ENCODE assay signal across 10 cellular contexts in the genomic region with DNA sequence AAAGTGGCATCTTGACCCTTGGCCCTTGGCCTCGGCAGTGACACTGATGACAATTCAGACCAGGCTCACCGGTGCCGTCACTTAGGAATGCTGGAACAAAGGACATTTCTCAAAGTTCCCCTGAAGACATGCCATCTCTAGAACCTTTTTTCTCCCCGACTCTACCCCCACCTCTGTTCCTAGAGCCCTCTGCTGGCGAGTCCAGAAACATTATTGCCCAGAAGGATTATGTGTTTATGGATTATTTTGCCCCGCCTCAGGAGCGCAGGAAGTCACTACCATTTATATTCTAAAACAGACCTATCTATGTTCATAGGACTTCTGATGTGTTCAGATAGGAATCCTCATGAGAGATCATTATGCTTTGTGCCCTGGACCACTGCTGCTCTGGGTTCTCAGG. TPM values are rescaled to one million over a fixed set of nuclear protein-coding genes. Genes with fewer than 3 reads are reported as not detected.
DNase-seq lines count a peak whose midpoint lies in the region; ATAC-seq, FAIRE-seq and TF ChIP-seq lines count a peak whose summit lies in the region.
"Had no signal": no experiment of that assay in that cellular context is flagged by ENCODE, and none has a peak within 500 bp of the region (broad histone marks: within the 10 kb centered on the region; RNA-seq: fewer than 3 reads in every experiment).

No MANE protein-coding gene starts in this region.

- TF ChIP-seq RAD21 in GM12878 (IDR thresholded peaks at IDR 0.05; ENCODE audit: insufficient read depth, low read depth, low read length) = no peak

- no peak overlapping the region for H3K27ac ChIP-seq in GM12878 (ENCODE audit: control insufficient read depth, insufficient read depth)

- WGBS in GM12878 (ENCODE audit: insufficient coverage, insufficient replicate concordance, low lambda C conversion rate, missing lambda C conversion rate) = 81% methylated on average over 7 of the region's 7 CpGs

- H3K36me3 Mint-ChIP-seq in Caco-2 (ENCODE audit: insufficient read depth, unreplicated experiment) (peaks cover 92% of the 10 kb centered on the region), memory B cell (peaks cover 33% of the 10 kb centered on the region)

- H4K20me1 ChIP-seq in GM12878 (ENCODE audit: control insufficient read depth, insufficient read depth) = no peaks in the 10 kb centered on the region

- H3K9ac ChIP-seq in GM12878 (ENCODE audit: control insufficient read depth, insufficient read depth, low read length) = no peak overlapping the region

- no TSS peak for BruUV-seq in Caco-2 (replicated peaks; lab: Mats Ljungman, UMichigan)
- BruUV-seq in GM12878 (replicated peaks; lab: Mats Ljungman, UMichigan) = no TSS peak

- peak in 1 of 2 experiments; percentile 38 for DNase-seq in Caco-2
- DNase-seq in LNCaP clone FGC (ENCODE audit: low read depth) = no peak
- DNase-seq in GM12878 (ENCODE audit: low read depth, low spot score) = no peak
- no peak for DNase-seq in memory B cell (ENCODE audit: low spot score in 2 of 2)
- DNase-seq in occipital lobe (lab: John Stamatoyannopoulos, UW) = no peak
- DNase-seq in DMS79 (lab: John Stamatoyannopoulos, UW) = no peak
- DNase-seq in COLO668 (lab: John Stamatoyannopoulos, UW; ENCODE audit: unreplicated experiment) = no peak
- DNase-seq in activated T-cell treated with anti-CD3 and anti-CD28 coated beads, Interleukin-2, amount 50 U/mL, for 1 hour = no peak
- DNase-seq: activated CD8-positive, alpha-beta memory T cell treated with anti-CD3 and anti-CD28 coated beads, Interleukin-2, amount 50 U/mL, for 4 hours; effector CD8-positive, alpha-beta T cell had no signal

- SMC1A ChIA-PET in GM12878 (lab: Charles Lee; ENCODE audit: uncharacterized antibody, unreplicated experiment) = no interaction called here

- H3K36me3 ChIP-seq in Caco-2 (ENCODE audit: control insufficient read depth, insufficient read depth, low read length) = no peaks in the 10 kb centered on the region; the same call in 1 of the 2 replicates
- peaks cover 17 to 29% of the 10 kb centered on the region in 2 experiments for H3K36me3 ChIP-seq in GM12878 (ENCODE audit: control insufficient read depth in 2 of 2, insufficient read depth in 2 of 2, low read length in 1 of 2)

- H3K4me1 ChIP-seq in Caco-2 (no peaks in the 10 kb centered on the region), GM12878 (ENCODE audit: control insufficient read depth, insufficient read depth, low read length) (no peaks in the 10 kb centered on the region)

- TF ChIP-seq CTCF in Caco-2 (IDR thresholded peaks at IDR 0.05; ENCODE audit: insufficient read depth in 1 of 2, low read depth in 1 of 2, low read length in 1 of 2, severe bottlenecking in 1 of 2, unreplicated experiment in 1 of 2) (peak; percentile 29 to 38), LNCaP clone FGC (IDR thresholded peaks at IDR 0.05; ENCODE audit: control insufficient read depth, extremely low read depth, insufficient read depth) (0 out of 2 replicates have a peak, but pooled peaks have one; percentile 30), GM12878 (IDR thresholded peaks at IDR 0.05 in 2 of 3, conservative IDR thresholded peaks at IDR 0.05 in 1 of 3; ENCODE audit: control insufficient read depth in 2 of 3, extremely low read depth in 1 of 3, insufficient read depth in 1 of 3, low read depth in 3 of 3, low read length in 3 of 3) (peak; percentile 7 to 25 (median 21); a peak in 2 of 6 replicates)

- no peak overlapping the region for H3K4me3 Mint-ChIP-seq in Caco-2 (ENCODE audit: unreplicated experiment)
- no peak overlapping the region for H3K4me3 Mint-ChIP-seq in memory B cell

- CTCF ChIA-PET in Caco-2 (lab: Charles Lee) = no interaction called here
- CTCF ChIA-PET in GM12878 (lab: Yijun Ruan, JAX) = interaction anchor here (0.6 to 9.1 kb wide), 3 partner anchors 9 to 24 kb away, joined by 3 to 99 read pairs (median 3); no protein-coding TSS in a partner anchor

- no peak overlapping the region for H2AFZ ChIP-seq in GM12878 (ENCODE audit: control insufficient read depth, low read depth, low read length)

- RAD21 ChIA-PET in GM12878 (lab: Charles Lee; ENCODE audit: unreplicated experiment) = no interaction called here

- POLR2A ChIA-PET in Caco-2 (lab: Charles Lee) (no interaction called here), GM12878 (lab: Charles Lee) (interaction anchor here (0.6 kb wide), 1 partner anchor 112 kb away, joined by 4 read pairs; no protein-coding TSS in a partner anchor)

- H3K27ac Mint-ChIP-seq in Caco-2 (ENCODE audit: unreplicated experiment) = no peak overlapping the region
- H3K27ac Mint-ChIP-seq in memory B cell = peak overlapping the region; percentile 75

- no peaks in the 10 kb centered on the region for H3K9me3 Mint-ChIP-seq in Caco-2 (ENCODE audit: unreplicated experiment)
- no peaks in the 10 kb centered on the region for H3K9me3 Mint-ChIP-seq in memory B cell

- no peak for TF ChIP-seq POLR2A in GM12878 (IDR thresholded peaks at IDR 0.05; ENCODE audit: low read depth, low read length)

- H3K27me3 Mint-ChIP-seq in Caco-2 (ENCODE audit: insufficient read depth, unreplicated experiment) (no peaks in the 10 kb centered on the region), memory B cell (no peaks in the 10 kb centered on the region)

- ATAC-seq in GM12878 = no peak
- no peak for ATAC-seq in memory B cell (ENCODE audit: low read depth)

- H3K4me1 Mint-ChIP-seq in Caco-2 (ENCODE audit: low read depth, unreplicated experiment) (peaks cover 7% of the 10 kb centered on the region), memory B cell (no peaks in the 10 kb centered on the region)

- H3K79me2 ChIP-seq in GM12878 (ENCODE audit: control insufficient read depth, insufficient read depth, low read length) = no peaks in the 10 kb centered on the region

- no peak overlapping the region for H3K4me2 ChIP-seq in GM12878 (ENCODE audit: control insufficient read depth, insufficient read depth)

- intact Hi-C loops in Caco-2 (cut with micrococcal nuclease; ENCODE audit: unreplicated experiment) (loop anchor here (5.0 kb wide), 1 partner anchor 241 kb away; no protein-coding TSS in a partner anchor), GM12878 (cut with micrococcal nuclease; ENCODE audit: unreplicated experiment) (loop anchor here (5.0 kb wide), 1 partner anchor 241 kb away; no protein-coding TSS in a partner anchor)

- FAIRE-seq in GM12878 (lab: Jason Lieb, UNC) = no peak

- no peak for TF ChIP-seq EP300 in GM12878 (IDR thresholded peaks at IDR 0.05; ENCODE audit: borderline replicate concordance in 1 of 2, control insufficient read depth in 1 of 2, low read depth in 2 of 2, low read length in 2 of 2)

- H3K4me3 ChIP-seq in Caco-2 (ENCODE audit: low read depth, low read length) (no peak overlapping the region), LNCaP clone FGC (ENCODE audit: low read depth, low read length) (no peak overlapping the region), GM12878 (no peak overlapping the region)

- H3K9me3 ChIP-seq in Caco-2 = no peaks in the 10 kb centered on the region
- no peaks in the 10 kb centered on the region for H3K9me3 ChIP-seq in GM12878 (replicated peaks; ENCODE audit: control insufficient read depth, insufficient read depth, low read length)

- H3K27me3 ChIP-seq in Caco-2 (replicated peaks; ENCODE audit: control insufficient read depth, insufficient read depth, low read length) = no peaks in the 10 kb centered on the region
- H3K27me3 ChIP-seq in GM12878 (replicated peaks in 1 of 2; ENCODE audit: control insufficient read depth in 2 of 2, insufficient read depth in 2 of 2, low read length in 1 of 2) = no peaks in the 10 kb centered on the region

- in situ Hi-C loops in GM12878 (cut with MboI) = no loop called here

TF ChIP-seq in GM12878, 131 proteins besides CTCF, POLR2A, EP300 and RAD21 (continues in another document):
- TF ChIP-seq ZNF217 (IDR thresholded peaks at IDR 0.05) (no peak), KAT2A (conservative IDR thresholded peaks at IDR 0.05; ENCODE audit: control insufficient read depth, low read depth, low read length) (no peak), ASH2L (IDR thresholded peaks at IDR 0.05; ENCODE audit: borderline replicate concordance, low read depth) (no peak)

RNA-seq across cellular contexts. Expression of a gene that starts 12.6 kb away (rescaled TPM):
- total RNA-seq in Caco-2 (2022) (1.7 and 3.0 TPM in 2 replicates), GM12878 (2014; rRNA removed) (0.11 TPM in 1 of 2 replicates, not detected in the other), GM12878 (2014; rRNA removed; fragmentation: Illumina TruSeq; extraction: Trizol) (not detected in 2 replicates), GM12878 (2021) (not detected in 2 replicates), occipital lobe (16.1 TPM)
- 0.90 and 1.5 TPM in 2 replicates for total RNA-seq in GM12878 (2013; cell fraction: nucleolus; rRNA removed)
- not detected for polyA plus RNA-seq in GM12878 (2011; ENCODE audit: low read depth)
- polyA plus RNA-seq in GM12878 (2011; rRNA removed) (0.07 TPM in 1 of 2 replicates, not detected in the other), GM12878 (2014; fragmentation: Illumina TruSeq; extraction: Trizol) (0.07 TPM in 1 of 2 replicates, not detected in the other), GM12878 (2014; fragmentation: Nextera tagmentation; extraction: Ambion mirVana) (not detected), GM12878 (2014; rRNA removed) (not detected in 2 replicates), GM12878 (2016; fragmentation: Nextera tagmentation; extraction: Ambion mirVana) (not detected)
- 0.13 and 0.15 TPM in 2 replicates for polyA plus RNA-seq in GM12878 (2011; cell fraction: cytosol; rRNA removed)
- polyA plus RNA-seq in GM12878 (2011; cell fraction: nucleus; rRNA removed) = 0.61 and 0.85 TPM in 2 replicates
- polyA plus RNA-seq in GM12878 (2012) = not detected in 2 replicates
- not detected in 2 replicates for polyA minus RNA-seq in GM12878 (2011; rRNA and poly(A)+ RNA removed)
- not detected in 2 replicates for polyA minus RNA-seq in GM12878 (2011; cell fraction: cytosol; rRNA and poly(A)+ RNA removed)
- polyA minus RNA-seq in GM12878 (2011; cell fraction: nucleus; rRNA and poly(A)+ RNA removed) = 0.29 TPM in 1 of 2 replicates, not detected in the other

RNA-seq across cellular contexts. Expression of a gene that starts 47.2 kb away (rescaled TPM):
- total RNA-seq in Caco-2 (2022) (95.1 and 107 TPM in 2 replicates), GM12878 (2014; rRNA removed) (17.8 and 23.6 TPM in 2 replicates), GM12878 (2014; rRNA removed; fragmentation: Illumina TruSeq; extraction: Trizol) (21.4 and 24.0 TPM in 2 replicates), GM12878 (2021) (47.9 and 54.8 TPM in 2 replicates), occipital lobe (36.2 TPM)
- total RNA-seq in GM12878 (2013; cell fraction: nucleolus; rRNA removed) = 59.0 and 69.0 TPM in 2 replicates
- polyA plus RNA-seq in GM12878 (2011; ENCODE audit: low read depth) = 12.7 TPM
- polyA plus RNA-seq in GM12878 (2011; rRNA removed) (51.6 and 58.7 TPM in 2 replicates), GM12878 (2014; fragmentation: Illumina TruSeq; extraction: Trizol) (35.3 and 50.0 TPM in 2 replicates), GM12878 (2014; fragmentation: Nextera tagmentation; extraction: Ambion mirVana) (10 to 100 TPM; 19.1 to 32.9 TPM), GM12878 (2014; rRNA removed) (29.9 and 34.8 TPM in 2 replicates), GM12878 (2016; fragmentation: Nextera tagmentation; extraction: Ambion mirVana) (10 to 100 TPM; 72.4 to 77.3 TPM)
- polyA plus RNA-seq in GM12878 (2011; cell fraction: cytosol; rRNA removed) = 40.9 and 55.1 TPM in 2 replicates
- polyA plus RNA-seq in GM12878 (2011; cell fraction: nucleus; rRNA removed) = 62.7 and 64.3 TPM in 2 replicates
- 21.5 and 24.5 TPM in 2 replicates for polyA plus RNA-seq in GM12878 (2012)
- 42.5 and 48.1 TPM in 2 replicates for polyA minus RNA-seq in GM12878 (2011; rRNA and poly(A)+ RNA removed)
- 11.9 and 16.6 TPM in 2 replicates for polyA minus RNA-seq in GM12878 (2011; cell fraction: cytosol; rRNA and poly(A)+ RNA removed)
- 15.7 and 25.0 TPM in 2 replicates for polyA minus RNA-seq in GM12878 (2011; cell fraction: nucleus; rRNA and poly(A)+ RNA removed)
